ENCODE assay signal across 14 cellular contexts in the genomic region with DNA sequence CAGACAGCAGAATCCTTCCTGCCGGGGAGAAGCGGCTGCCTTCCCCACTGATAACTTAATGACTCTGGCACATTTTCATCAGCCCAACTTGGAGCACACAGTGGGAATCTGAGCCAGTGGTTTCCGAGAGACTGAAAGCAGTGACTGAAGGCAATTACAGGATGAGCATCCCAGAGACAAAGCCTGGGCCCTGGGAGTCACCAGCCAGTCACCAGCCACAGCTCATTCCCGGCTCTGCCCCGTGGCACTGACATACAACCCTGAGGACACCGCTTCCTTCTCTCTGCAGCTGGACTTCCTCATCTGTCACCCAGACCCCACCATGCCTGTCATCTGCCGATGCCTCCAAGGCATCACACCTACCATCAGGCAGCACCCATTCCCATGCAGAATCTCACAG.
DNase-seq lines count a peak whose midpoint lies in the region; TF ChIP-seq lines count a peak whose summit lies in the region.
"Had no signal": no experiment of that assay in that cellular context is flagged by ENCODE, and none has a peak within 500 bp of the region (broad histone marks: within the 10 kb centered on the region; RNA-seq: fewer than 3 reads in every experiment).

No MANE protein-coding gene starts in this region.

- no peak overlapping the region for H2AFZ ChIP-seq in mesenchymal stem cell (ENCODE audit: low read depth, low read length)

- H2BK120ac ChIP-seq in mesenchymal stem cell (ENCODE audit: low read depth, low read length), result no peak overlapping the region

- TF ChIP-seq POLR2A in spleen (IDR thresholded peaks at IDR 0.05), result no peak

- no peaks in the 10 kb centered on the region for H3K9me3 ChIP-seq in spleen
- H3K9me3 ChIP-seq in mesenchymal stem cell (ENCODE audit: control insufficient read depth, low read length), result no peaks in the 10 kb centered on the region
- H3K9me3 ChIP-seq: gastroesophageal sphincter, ovary had no signal

- H3K9ac ChIP-seq in mesenchymal stem cell (ENCODE audit: low read length), result no peak overlapping the region

- in situ Hi-C loops in astrocyte of the cerebellum (cut with HindIII; ENCODE audit: low sequenced_read_pairs), result no loop called here

- H3K18ac ChIP-seq in mesenchymal stem cell (ENCODE audit: low read depth in 1 of 2, low read length in 2 of 2), result no peak overlapping the region

- no peak overlapping the region for H2BK5ac ChIP-seq in mesenchymal stem cell (ENCODE audit: low read depth, low read length, poor library complexity, severe bottlenecking)

- no peak overlapping the region for H3K4ac ChIP-seq in mesenchymal stem cell (ENCODE audit: low read depth in 1 of 2, low read length in 2 of 2)

- H2BK12ac ChIP-seq in mesenchymal stem cell (ENCODE audit: low read length in 2 of 2), result no peak overlapping the region

- DNase-seq in AG10803 (ENCODE audit: low read depth), result peak; percentile 35
- DNase-seq in GM03348 (ENCODE audit: low spot score), result peak; percentile 30
- DNase-seq in astrocyte of the cerebellum (ENCODE audit: low read depth), result peak; percentile 15
- DNase-seq in iPS-NIHi11 (ENCODE audit: low spot score), result peak; percentile 36
- no peak for DNase-seq in SK-N-DZ (ENCODE audit: low spot score)
- DNase-seq in SW 1271 (lab: John Stamatoyannopoulos, UW), result no peak
- no peak for DNase-seq in spleen
- DNase-seq in mesenchymal stem cell, result no peak
- DNase-seq: activated naive CD4-positive, alpha-beta T cell treated with anti-CD3 and anti-CD28 coated beads, Interleukin-2, amount 10 ng/mL, durations not matched to agents 7 days and 5 days; DMS153; effector memory CD4-positive, alpha-beta T cell; ovary; T-cell had no signal

- H3K27me3 ChIP-seq in spleen (replicated peaks in 1 of 7) (no peaks in the 10 kb centered on the region), mesenchymal stem cell (ENCODE audit: control insufficient read depth in 1 of 2, insufficient read depth in 1 of 2, low read length in 2 of 2) (no peaks in the 10 kb centered on the region)
- H3K27me3 ChIP-seq: gastroesophageal sphincter, ovary had no signal

- H3K79me1 ChIP-seq in mesenchymal stem cell (replicated peaks; ENCODE audit: low read length, poor library complexity, severe bottlenecking), result peaks cover 21% of the 10 kb centered on the region

- no peak overlapping the region for H2AK5ac ChIP-seq in mesenchymal stem cell (ENCODE audit: low read length, severe bottlenecking)

- 56 to 77% (median 65%) methylated on average over 3 to 7 of the region's 7 CpGs for WGBS in spleen, 5 donors
- 75% methylated on average over 7 of the region's 7 CpGs for WGBS in mesenchymal stem cell

- H4K91ac ChIP-seq in mesenchymal stem cell (ENCODE audit: low read length), result no peak overlapping the region

- H3K4me3 ChIP-seq in AG10803 (ENCODE audit: low read length) (no peak overlapping the region), astrocyte of the cerebellum (ENCODE audit: low read depth, low read length) (no peak overlapping the region), spleen (no peak overlapping the region), mesenchymal stem cell (ENCODE audit: insufficient read depth in 1 of 2, low read depth in 1 of 2, low read length in 2 of 2) (no peak overlapping the region)
- H3K4me3 ChIP-seq: gastroesophageal sphincter, ovary had no signal

- no peak overlapping the region for H2BK15ac ChIP-seq in mesenchymal stem cell (ENCODE audit: low read depth, poor library complexity, severe bottlenecking)

- intact Hi-C loops in spleen (cut with DNase I; ENCODE audit: low total_unique reads), result no loop called here

- no peak overlapping the region for H3K4me2 ChIP-seq in mesenchymal stem cell (ENCODE audit: low read length, poor library complexity, severe bottlenecking)

- no peak overlapping the region for H3K23ac ChIP-seq in mesenchymal stem cell (ENCODE audit: low read length in 2 of 2)

- H3K27ac ChIP-seq in spleen, result no peak overlapping the region
- H3K27ac ChIP-seq in mesenchymal stem cell (ENCODE audit: low read length, poor library complexity, severe bottlenecking), result no peak overlapping the region
- H3K27ac ChIP-seq: gastroesophageal sphincter, ovary had no signal

- H3K4me1 ChIP-seq in spleen (peaks cover 0 to 24% (median 2%) of the 10 kb centered on the region in 6 donors), mesenchymal stem cell (ENCODE audit: control insufficient read depth, insufficient read depth, low read depth, low read length) (peaks cover 1% of the 10 kb centered on the region)

- no peak overlapping the region for H4K8ac ChIP-seq in mesenchymal stem cell (ENCODE audit: low read length)

- TF ChIP-seq CTCF in AG10803 (conservative IDR thresholded peaks at IDR 0.05; ENCODE audit: low read length) (no peak), astrocyte of the cerebellum (IDR thresholded peaks at IDR 0.05; ENCODE audit: low read depth, low read length, missing control alignments) (no peak), spleen (IDR thresholded peaks at IDR 0.05 in 8 of 11, conservative IDR thresholded peaks at IDR 0.05 in 3 of 11) (no peak)

- H3K36me3 ChIP-seq in spleen (no peaks in the 10 kb centered on the region), mesenchymal stem cell (ENCODE audit: control insufficient read depth in 1 of 2, insufficient read depth in 2 of 2, low read depth in 1 of 2, low read length in 2 of 2) (peaks cover 0 to 38% of the 10 kb centered on the region in 2 experiments)
- H3K36me3 ChIP-seq: gastroesophageal sphincter, ovary had no signal

- H3K14ac ChIP-seq in mesenchymal stem cell (ENCODE audit: low read length in 2 of 2), result no peak overlapping the region

Comparison
In these comparisons a context has a peak if more than half of its experiments do, and no peak if none do; other contexts are left out.
1. DNase-seq: peak in AG10803 (single experiment), GM03348 (single experiment), astrocyte of the cerebellum (single experiment) and iPS-NIHi11 (single experiment); none in SK-N-DZ (single experiment), SW 1271 (0 of 2), spleen (single experiment) and mesenchymal stem cell (single experiment).